In the genomic region with DNA sequence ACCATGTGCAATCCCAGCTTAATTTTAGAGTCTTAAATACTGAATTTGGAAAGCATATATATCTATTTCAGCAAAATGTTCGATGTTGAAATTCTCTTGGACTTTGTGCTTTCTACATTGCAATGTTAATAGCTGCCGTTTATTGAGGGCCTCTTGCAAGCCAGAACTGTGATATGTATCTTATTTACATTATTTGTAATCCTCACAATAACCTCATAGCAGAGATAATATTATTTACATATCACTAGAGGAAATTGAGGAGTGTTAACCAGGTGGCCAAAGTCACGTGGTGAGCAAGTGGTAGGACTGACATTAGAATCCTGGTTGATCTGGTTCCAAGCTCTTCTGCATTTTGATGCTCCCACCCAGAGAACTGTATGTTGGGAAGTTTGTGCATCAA, we compare ENCODE assay signal across 14 cellular contexts.
"Had no signal": no experiment of that assay in that cellular context is flagged by ENCODE, and none has a peak within 500 bp of the region (broad histone marks: within the 10 kb centered on the region; RNA-seq: fewer than 3 reads in every experiment).

No MANE protein-coding gene starts in this region.

- FAIRE-seq: urothelium cell line had no signal

- H3K27me3 ChIP-seq: brain microvascular endothelial cell, esophagus muscularis mucosa, thyroid gland had no signal

- H3K9me3 ChIP-seq: esophagus muscularis mucosa, thyroid gland had no signal

- ATAC-seq: naive thymus-derived CD8-positive, alpha-beta T cell; stimulated activated effector memory CD8-positive, alpha-beta T cell treated with anti-CD3 and anti-CD28 coated beads, Interleukin-12 subunit alpha, Interleukin-12 subunit beta, amount 100 ng/mL, for 72 hours had no signal

- DNase-seq: activated CD4-positive, CD25-positive, alpha-beta regulatory T cell treated with anti-CD3 and anti-CD28 coated beads, Interleukin-2, amount 50 U/mL, for 72 hours; activated naive CD8-positive, alpha-beta T cell treated with anti-CD3 and anti-CD28 coated beads for 36 hours; brain microvascular endothelial cell; cortex of kidney; effector CD4-positive, alpha-beta T cell; glutamatergic neuron; naive thymus-derived CD8-positive, alpha-beta T cell; posterior cingulate gyrus; retina; T1000; thyroid gland had no signal

- H3K27ac ChIP-seq: brain microvascular endothelial cell, esophagus muscularis mucosa, thyroid gland had no signal

- H3K4me1 ChIP-seq: esophagus muscularis mucosa, thyroid gland had no signal

- H3K36me3 ChIP-seq: brain microvascular endothelial cell, esophagus muscularis mucosa, thyroid gland had no signal

- H3K4me3 ChIP-seq: esophagus muscularis mucosa, thyroid gland had no signal
